30 cellular contexts compared by ENCODE assay signal in the genomic region with DNA sequence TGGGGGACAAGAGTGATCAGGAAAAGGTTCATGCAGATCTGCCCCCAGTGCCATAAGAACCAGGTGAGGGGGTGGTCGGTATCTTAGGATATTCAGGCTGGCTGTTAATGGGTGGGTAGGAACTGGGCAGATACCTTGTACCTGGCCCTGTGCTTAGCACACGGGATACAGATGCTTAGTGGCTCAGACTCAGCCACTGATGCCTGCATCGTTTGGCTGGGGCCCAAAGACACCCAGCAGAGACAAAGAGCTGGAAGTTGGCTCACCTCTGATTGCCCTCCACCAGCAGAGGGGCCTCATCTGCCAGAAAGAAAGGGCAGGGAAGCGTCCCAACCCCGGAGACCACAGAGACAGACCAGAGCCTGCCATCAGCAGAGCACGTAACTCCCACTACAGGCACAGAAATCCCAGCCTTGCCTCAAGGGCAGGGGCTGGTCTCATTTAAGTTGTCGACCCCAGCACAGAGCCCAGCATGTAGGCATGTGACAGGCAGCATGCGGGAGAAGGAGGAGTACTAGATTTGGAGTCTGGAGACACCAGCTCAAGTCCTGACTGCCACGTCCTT.
DNase-seq lines count a peak whose midpoint lies in the region; ATAC-seq and TF ChIP-seq lines count a peak whose summit lies in the region.
"Had no signal": no experiment of that assay in that cellular context is flagged by ENCODE, and none has a peak within 500 bp of the region (broad histone marks: within the 10 kb centered on the region; RNA-seq: fewer than 3 reads in every experiment).

No MANE protein-coding gene starts in this region.

- H3K36me3 ChIP-seq in spleen, result no peaks in the 10 kb centered on the region
- H3K36me3 ChIP-seq: esophagus muscularis mucosa, gastrocnemius medialis, WERI-Rb-1 had no signal

- in situ Hi-C loops in KBM-7 (cut with MboI; ENCODE audit: low pct_unique_long_range_greater_than_20kb, low sequenced_read_pairs), result no loop called here

- intact Hi-C loops in spleen (cut with DNase I; ENCODE audit: low total_unique reads), result no loop called here

- no peak for ATAC-seq in activated naive CD8-positive, alpha-beta T cell treated with anti-CD3 and anti-CD28 coated beads, Interleukin-2, amount 10 ng/mL, durations not matched to agents 7 days and 5 days (ENCODE audit: low read depth)
- ATAC-seq in activated naive CD8-positive, alpha-beta T cell treated with anti-CD3 and anti-CD28 coated beads, Interleukin-2, amount 50 U/mL, for 24 hours, result no peak
- no peak for ATAC-seq in GM21515 (IDR thresholded peaks at IDR 0.05; ENCODE audit: unreplicated experiment)
- ATAC-seq: activated CD8-positive, alpha-beta T cell treated with anti-CD3 and anti-CD28 coated beads, Interleukin-2, amount 10 ng/mL, durations not matched to agents 7 days and 5 days; gastrocnemius medialis had no signal

- peak; percentile 10 for DNase-seq in DMS 273 (lab: John Stamatoyannopoulos, UW; ENCODE audit: unreplicated experiment)
- no peak for DNase-seq in DMS 273 treated with DMSO at 0.1 percent for 48 hours (lab: John Stamatoyannopoulos, UW)
- DNase-seq in activated naive CD8-positive, alpha-beta T cell treated with anti-CD3 and anti-CD28 coated beads, Interleukin-2, amount 10 ng/mL, durations not matched to agents 7 days and 5 days, result peak; percentile 6
- DNase-seq in activated naive CD8-positive, alpha-beta T cell treated with anti-CD3 and anti-CD28 coated beads, Interleukin-2, amount 50 U/mL, for 24 hours, result no peak
- DNase-seq in islet precursor cell, result peak; percentile 51
- DNase-seq in spleen, result peak; percentile 16
- no peak for DNase-seq in KBM-7
- DNase-seq: activated CD4-positive, alpha-beta T cell treated with anti-CD3 and anti-CD28 coated beads for 4 hours; activated CD8-positive, alpha-beta T cell treated with anti-CD3 and anti-CD28 coated beads, Interleukin-2, amount 10 ng/mL, durations not matched to agents 7 days and 5 days; activated effector memory CD4-positive, alpha-beta T cell treated with Interleukin-2 at 50 U/mL for 16 hours; activated T-cell treated with anti-CD3 and anti-CD28 coated beads for 4 hours; C1 segment of cervical spinal cord; DMS79; gastrocnemius medialis; GF-D8; HCEC 1CT; Kasumi-1; kidney glomerular epithelial cell; midbrain; naive B cell; NCI-H524 treated with DMSO at 0.1 percent for 48 hours; SIG-M5; stimulated activated naive CD4-positive, alpha-beta T cell treated with Interleukin-2 at 50 U/mL for 16 hours; T1000; WERI-Rb-1 had no signal

- no peak overlapping the region for H3K4me3 ChIP-seq in spleen
- H3K4me3 ChIP-seq: esophagus muscularis mucosa, gastrocnemius medialis had no signal

- H3K27ac ChIP-seq in spleen, result no peak overlapping the region
- H3K27ac ChIP-seq: 22Rv1, esophagus muscularis mucosa, gastrocnemius medialis, WERI-Rb-1 had no signal

- H3K27ac Mint-ChIP-seq in activated naive CD8-positive, alpha-beta T cell treated with anti-CD3 and anti-CD28 coated beads, Interleukin-2, amount 10 ng/mL, durations not matched to agents 7 days and 5 days, result no peak overlapping the region
- H3K27ac Mint-ChIP-seq in activated naive CD8-positive, alpha-beta T cell treated with anti-CD3 and anti-CD28 coated beads, Interleukin-2, amount 50 U/mL, for 24 hours, result no peak overlapping the region
- H3K27ac Mint-ChIP-seq: activated CD8-positive, alpha-beta T cell treated with anti-CD3 and anti-CD28 coated beads, Interleukin-2, amount 10 ng/mL, durations not matched to agents 7 days and 5 days; dendritic cell treated with granulocyte-macrophage colony-stimulating factor and Interleukin-4, amounts not matched to agents 40 ng/mL and 50 ng/mL, for 4 days had no signal

- no peaks in the 10 kb centered on the region for H3K36me3 Mint-ChIP-seq in activated naive CD8-positive, alpha-beta T cell treated with anti-CD3 and anti-CD28 coated beads, Interleukin-2, amount 10 ng/mL, durations not matched to agents 7 days and 5 days
- no peaks in the 10 kb centered on the region for H3K36me3 Mint-ChIP-seq in activated naive CD8-positive, alpha-beta T cell treated with anti-CD3 and anti-CD28 coated beads, Interleukin-2, amount 50 U/mL, for 24 hours (ENCODE audit: low read depth)

- H3K27me3 Mint-ChIP-seq in activated naive CD8-positive, alpha-beta T cell treated with anti-CD3 and anti-CD28 coated beads, Interleukin-2, amount 10 ng/mL, durations not matched to agents 7 days and 5 days, result peaks cover 4% of the 10 kb centered on the region
- H3K27me3 Mint-ChIP-seq in activated naive CD8-positive, alpha-beta T cell treated with anti-CD3 and anti-CD28 coated beads, Interleukin-2, amount 50 U/mL, for 24 hours, result peaks cover 4% of the 10 kb centered on the region

- no peak overlapping the region for H3K4me3 Mint-ChIP-seq in activated naive CD8-positive, alpha-beta T cell treated with anti-CD3 and anti-CD28 coated beads, Interleukin-2, amount 10 ng/mL, durations not matched to agents 7 days and 5 days
- no peak overlapping the region for H3K4me3 Mint-ChIP-seq in activated naive CD8-positive, alpha-beta T cell treated with anti-CD3 and anti-CD28 coated beads, Interleukin-2, amount 50 U/mL, for 24 hours
- H3K4me3 Mint-ChIP-seq: activated CD8-positive, alpha-beta T cell treated with anti-CD3 and anti-CD28 coated beads, Interleukin-2, amount 10 ng/mL, durations not matched to agents 7 days and 5 days; central memory CD8-positive, alpha-beta T cell; dendritic cell treated with granulocyte-macrophage colony-stimulating factor and Interleukin-4, amounts not matched to agents 40 ng/mL and 50 ng/mL, for 4 days; naive B cell had no signal

- H3K27me3 ChIP-seq in spleen (replicated peaks in 1 of 7), result peaks cover 0 to 7% (median 0%) of the 10 kb centered on the region in 7 donors

- TF ChIP-seq CTCF in spleen (IDR thresholded peaks at IDR 0.05 in 8 of 11, conservative IDR thresholded peaks at IDR 0.05 in 3 of 11), result no peak

- H3K4me1 ChIP-seq in spleen, result no peaks in the 10 kb centered on the region
- H3K4me1 ChIP-seq: gastrocnemius medialis had no signal

- TF ChIP-seq POLR2A in spleen (IDR thresholded peaks at IDR 0.05), result no peak

- 59 to 69% (median 66%) methylated on average over 9 of the region's 9 CpGs for WGBS in spleen, 5 donors

- peaks cover 0 to 10% (median 0%) of the 10 kb centered on the region in 8 donors for H3K9me3 ChIP-seq in spleen
- H3K9me3 ChIP-seq: gastrocnemius medialis had no signal

- POLR2A ChIA-PET in activated naive CD8-positive, alpha-beta T cell treated with anti-CD3 and anti-CD28 coated beads, Interleukin-2, amount 10 ng/mL, durations not matched to agents 7 days and 5 days (lab: Charles Lee), result no interaction called here

- peaks cover 2% of the 10 kb centered on the region for H3K4me1 Mint-ChIP-seq in activated naive CD8-positive, alpha-beta T cell treated with anti-CD3 and anti-CD28 coated beads, Interleukin-2, amount 10 ng/mL, durations not matched to agents 7 days and 5 days
- no peaks in the 10 kb centered on the region for H3K4me1 Mint-ChIP-seq in activated naive CD8-positive, alpha-beta T cell treated with anti-CD3 and anti-CD28 coated beads, Interleukin-2, amount 50 U/mL, for 24 hours
- H3K4me1 Mint-ChIP-seq: central memory CD8-positive, alpha-beta T cell; naive B cell had no signal

- no peaks in the 10 kb centered on the region for H3K9me3 Mint-ChIP-seq in activated naive CD8-positive, alpha-beta T cell treated with anti-CD3 and anti-CD28 coated beads, Interleukin-2, amount 10 ng/mL, durations not matched to agents 7 days and 5 days
- H3K9me3 Mint-ChIP-seq in activated naive CD8-positive, alpha-beta T cell treated with anti-CD3 and anti-CD28 coated beads, Interleukin-2, amount 50 U/mL, for 24 hours, result no peaks in the 10 kb centered on the region
- H3K9me3 Mint-ChIP-seq: central memory CD8-positive, alpha-beta T cell; dendritic cell treated with granulocyte-macrophage colony-stimulating factor and Interleukin-4, amounts not matched to agents 40 ng/mL and 50 ng/mL, for 4 days had no signal

Comparison
In these comparisons a context has a peak if more than half of its experiments do, and no peak if none do; other contexts are left out.
1. DNase-seq: peak in DMS 273 (single experiment), activated naive CD8-positive, alpha-beta T cell treated with anti-CD3 and anti-CD28 coated beads, Interleukin-2, amount 10 ng/mL, durations not matched to agents 7 days and 5 days (single experiment), islet precursor cell (single experiment) and spleen (single experiment); none in DMS 273 treated with DMSO at 0.1 percent for 48 hours (single experiment), activated naive CD8-positive, alpha-beta T cell treated with anti-CD3 and anti-CD28 coated beads, Interleukin-2, amount 50 U/mL, for 24 hours (single experiment) and KBM-7 (single experiment).